25 cellular contexts compared by ENCODE assay signal in the genomic region with DNA sequence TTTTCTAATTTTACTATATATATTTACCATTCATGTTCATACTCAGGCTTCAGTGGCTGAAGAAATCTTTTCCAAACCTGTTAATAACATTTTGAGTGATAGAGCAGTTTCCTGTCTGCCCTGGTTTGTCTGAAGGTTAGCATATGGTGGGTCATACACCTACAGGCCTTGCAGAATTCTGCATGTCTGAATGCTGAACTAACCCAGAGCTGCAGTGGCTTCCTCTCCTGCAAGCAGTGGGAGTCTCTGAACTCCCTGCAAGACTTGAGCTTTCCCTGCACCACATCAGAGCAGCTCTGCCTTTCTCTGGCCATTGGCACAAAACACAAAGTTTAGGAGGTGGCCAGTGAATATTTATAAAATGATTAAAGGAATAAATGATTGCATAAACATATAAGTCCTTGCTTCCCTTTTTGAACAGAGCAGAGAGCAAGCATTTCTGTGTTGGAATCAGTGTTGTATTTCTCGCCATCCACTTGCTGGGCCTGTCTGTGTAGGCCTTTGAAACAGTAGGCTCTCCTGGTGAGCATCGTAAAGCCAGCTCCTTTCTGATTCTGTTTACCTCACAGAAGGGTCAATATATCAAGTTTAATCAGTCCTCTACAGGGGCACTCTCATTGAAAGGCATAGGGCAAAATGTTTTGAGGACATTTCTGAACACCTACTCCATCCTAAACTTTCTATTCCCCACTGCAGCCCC. TPM values are rescaled to one million over a fixed set of nuclear protein-coding genes. Genes with fewer than 3 reads are reported as not detected.
"Had no signal": no experiment of that assay in that cellular context is flagged by ENCODE, and none has a peak within 500 bp of the region (broad histone marks: within the 10 kb centered on the region; RNA-seq: fewer than 3 reads in every experiment).

No MANE protein-coding gene starts in this region.

- H3K9me3 ChIP-seq: lower lobe of right lung, neutrophil, psoas muscle, testis, tibial nerve had no signal

- H2AFZ ChIP-seq: hepatocyte had no signal

- H3K4me3 ChIP-seq: coronary artery, hepatocyte, left ventricle myocardium inferior, lower lobe of right lung, psoas muscle, spleen, testis, tibial nerve had no signal

- H3K79me2 ChIP-seq: hepatocyte had no signal

- H3K36me3 ChIP-seq: left ventricle myocardium inferior, lower lobe of right lung, neutrophil, spleen, tibial nerve had no signal

- H3K4me2 ChIP-seq: hepatocyte had no signal

- H3K4me3 Mint-ChIP-seq: memory B cell; natural killer cell treated with Interleukin-12 subunit alpha and Interleukin-12 subunit beta and Interleukin-15 and Interleukin-18, amount 100 ng/mL, for 72 hours; stimulated activated naive B cell treated with anti-CD40 and anti-IgM and Interleukin-4, amounts not matched to agents 10 μg/mL and 1 μg/mL and 100 μg/mL, for 72 hours; stimulated activated naive CD8-positive, alpha-beta T cell treated with anti-CD3 and anti-CD28 coated beads, Interleukin-15, amount 100 ng/mL, for 72 hours had no signal

- H3K27ac ChIP-seq: coronary artery, hepatocyte, left ventricle myocardium inferior, lower lobe of right lung, neutrophil, psoas muscle, spleen, testis, tibial nerve had no signal

- H3K27me3 Mint-ChIP-seq: memory B cell; natural killer cell treated with Interleukin-12 subunit alpha and Interleukin-12 subunit beta and Interleukin-15 and Interleukin-18, amount 100 ng/mL, for 72 hours; stimulated activated naive B cell treated with anti-CD40 and anti-IgM and Interleukin-4, amounts not matched to agents 10 μg/mL and 1 μg/mL and 100 μg/mL, for 72 hours; stimulated activated naive CD8-positive, alpha-beta T cell treated with anti-CD3 and anti-CD28 coated beads, Interleukin-15, amount 100 ng/mL, for 72 hours had no signal

- H3K4me1 Mint-ChIP-seq: memory B cell; stimulated activated naive B cell treated with anti-CD40 and anti-IgM and Interleukin-4, amounts not matched to agents 10 μg/mL and 1 μg/mL and 100 μg/mL, for 72 hours; stimulated activated naive CD8-positive, alpha-beta T cell treated with anti-CD3 and anti-CD28 coated beads, Interleukin-15, amount 100 ng/mL, for 72 hours had no signal

- H3K36me3 Mint-ChIP-seq: memory B cell; natural killer cell treated with Interleukin-12 subunit alpha and Interleukin-12 subunit beta and Interleukin-15 and Interleukin-18, amount 100 ng/mL, for 72 hours; stimulated activated naive B cell treated with anti-CD40 and anti-IgM and Interleukin-4, amounts not matched to agents 10 μg/mL and 1 μg/mL and 100 μg/mL, for 72 hours had no signal

- H3K4me1 ChIP-seq: left ventricle myocardium inferior, lower lobe of right lung, psoas muscle, spleen, testis, tibial nerve had no signal

- DNase-seq: effector CD4-positive, alpha-beta T cell; foreskin melanocyte; head of caudate nucleus; kidney; left cardiac atrium; left ventricle myocardium inferior; lower lobe of right lung; midbrain; psoas muscle; retina; spleen; stimulated activated CD4-positive, alpha-beta T cell treated with anti-CD3 and anti-CD28 coated beads, Interleukin-15, amount 100 ng/mL, for 24 hours; stimulated activated CD4-positive, alpha-beta T cell treated with anti-CD3 and anti-CD28 coated beads, Interleukin-1b, Interleukin-23, amount 100 ng/mL, for 48 hours; stimulated activated CD4-positive, alpha-beta T cell treated with anti-CD3 and anti-CD28 coated beads, Interleukin-4, amount 100 ng/mL, for 24 hours; stimulated activated naive B cell treated with anti-CD40 and anti-IgM and Interleukin-4, amounts not matched to agents 10 μg/mL and 1 μg/mL and 100 μg/mL, for 72 hours; stimulated activated naive CD8-positive, alpha-beta T cell treated with anti-CD3 and anti-CD28 coated beads, Interleukin-15, amount 100 ng/mL, for 72 hours; testis had no signal

- ATAC-seq: left cardiac atrium; lower lobe of right lung; natural killer cell treated with Interleukin-12 subunit alpha and Interleukin-12 subunit beta and Interleukin-15 and Interleukin-18, amount 100 ng/mL, for 72 hours; psoas muscle; sciatic nerve; stimulated activated naive B cell treated with anti-CD40 and anti-IgM and Interleukin-4, amounts not matched to agents 10 μg/mL and 1 μg/mL and 100 μg/mL, for 72 hours; stimulated activated naive CD8-positive, alpha-beta T cell treated with anti-CD3 and anti-CD28 coated beads, Interleukin-15, amount 100 ng/mL, for 72 hours had no signal

- H3K27ac Mint-ChIP-seq: memory B cell; natural killer cell treated with Interleukin-12 subunit alpha and Interleukin-12 subunit beta and Interleukin-15 and Interleukin-18, amount 100 ng/mL, for 72 hours; stimulated activated naive B cell treated with anti-CD40 and anti-IgM and Interleukin-4, amounts not matched to agents 10 μg/mL and 1 μg/mL and 100 μg/mL, for 72 hours; stimulated activated naive CD8-positive, alpha-beta T cell treated with anti-CD3 and anti-CD28 coated beads, Interleukin-15, amount 100 ng/mL, for 72 hours had no signal

- H3K27me3 ChIP-seq: hepatocyte, neutrophil, spleen, testis, tibial nerve had no signal

RNA-seq across cellular contexts. Expression of a gene that starts 15.0 kb away (rescaled TPM):
- total RNA-seq: dermis microvascular lymphatic vessel endothelial cell; natural killer cell treated with Interleukin-12 subunit alpha and Interleukin-12 subunit beta and Interleukin-15 and Interleukin-18, amount 100 ng/mL, for 72 hours had no signal
